Comparison of ENCODE assay signal across 8 cellular contexts in genomic region chr20:62804632-62805364, GRCh38. TPM values are rescaled to one million over a fixed set of nuclear protein-coding genes. Genes with fewer than 3 reads are reported as not detected.
DNase-seq lines count a peak whose midpoint lies in the region; ATAC-seq and TF ChIP-seq lines count a peak whose summit lies in the region.

OGFR (plus strand) TSS chr20:62804835; CDS start chr20:62804860, 25 bp downstream.

- H3K79me2 ChIP-seq in DOHH2 (ENCODE audit: control insufficient read depth, low read length) (peaks cover 41% of the 10 kb centered on the region), HCT116 (ENCODE audit: insufficient read depth, low read length) (peaks cover 50% of the 10 kb centered on the region), PC-3 (ENCODE audit: low read length) (peaks cover 32% of the 10 kb centered on the region), fibroblast of lung (ENCODE audit: control insufficient read depth, insufficient read depth, low read length) (peaks cover 26% of the 10 kb centered on the region)

- CTCF ChIA-PET in HCT116 (lab: Charles Lee) (interaction anchor here (1.1 kb wide), 1 partner anchor 11 kb away, joined by 3 read pairs; no protein-coding TSS in a partner anchor), PC-3 (lab: Charles Lee) (no interaction called here)

- intact Hi-C loops in HCT116 (cut with micrococcal nuclease): loop anchor here (10.0 kb wide), 1 partner anchor 500 kb away; the partner anchor contains the start of gene ADRM1
- intact Hi-C loops in PC-3 (cut with micrococcal nuclease): no loop called here
- intact Hi-C loops in natural killer cell (cut with micrococcal nuclease): loop anchor here (1.0 to 10.0 kb wide), 2 partner anchors 10 to 130 kb away; partner anchors contain the start of gene GID8
- intact Hi-C loops in stomach (cut with DNase I; ENCODE audit: low total_unique reads): no loop called here

- TF ChIP-seq POLR2A in HCT116 (IDR thresholded peaks at IDR 0.05; ENCODE audit: borderline replicate concordance, extremely low read depth, insufficient read depth, insufficient read length) (peak; percentile 26), stomach (IDR thresholded peaks at IDR 0.05) (no peak)

- DNase-seq in HCT116 (ENCODE audit: low read depth, low spot score): no peak
- DNase-seq in PC-3: peak; percentile 51
- DNase-seq in activated T-helper 1 cell treated with anti-CD3 and anti-CD28 coated beads, Interleukin-2, amount 50 U/mL, for 16 hours (ENCODE audit: low read depth in 1 of 2, low spot score in 1 of 2): peak; percentile 42 to 58
- peak; percentile 50 to 51 for DNase-seq in fibroblast of lung (ENCODE audit: low read depth in 2 of 2)
- peak; percentile 71 for DNase-seq in natural killer cell
- peak; percentile 69 for DNase-seq in stomach

- POLR2A ChIA-PET in HCT116 (lab: Charles Lee) (interaction anchor here (0.5 to 1.6 kb wide), 3 partner anchors 9 to 38 kb away, joined by 3 to 7 read pairs (median 3); partner anchors contain the start of gene MRGBP), PC-3 (lab: Charles Lee; ENCODE audit: unreplicated experiment) (interaction anchor here (0.6 to 0.9 kb wide), 2 partner anchors 176 to 312 kb away, joined by 3 to 4 read pairs; no protein-coding TSS in a partner anchor)

- H3K4me3 Mint-ChIP-seq in natural killer cell: peak within 1 kb of the TSS; percentile 96

- RAD21 ChIA-PET in HCT116 (lab: Charles Lee; ENCODE audit: low non-redundant PET in 1 of 2, low total read pairs in 2 of 2, uncharacterized antibody in 2 of 2, unreplicated experiment in 2 of 2): no interaction called here

- H3K36me3 ChIP-seq in DOHH2 (ENCODE audit: control insufficient read depth, low read length): peaks cover 55% of the 10 kb centered on the region
- peaks cover 21 to 35% of the 10 kb centered on the region in 2 experiments for H3K36me3 ChIP-seq in HCT116 (ENCODE audit: control insufficient read depth in 1 of 2, insufficient read depth in 2 of 2, low read length in 2 of 2)
- peaks cover 27% of the 10 kb centered on the region for H3K36me3 ChIP-seq in PC-3 (ENCODE audit: low read depth, low read length)
- H3K36me3 ChIP-seq in fibroblast of lung (ENCODE audit: control insufficient read depth, insufficient read depth, low read length): peaks cover 27% of the 10 kb centered on the region
- peaks cover 31 to 51% (median 47%) of the 10 kb centered on the region in 4 donors for H3K36me3 ChIP-seq in stomach

- TF ChIP-seq CTCF in DOHH2 (IDR thresholded peaks at IDR 0.05; ENCODE audit: low read depth, low read length, poor library complexity, severe bottlenecking) (no peak), HCT116 (IDR thresholded peaks at IDR 0.05 in 2 of 3, conservative IDR thresholded peaks at IDR 0.05 in 1 of 3; ENCODE audit: borderline replicate concordance in 1 of 3, insufficient read depth in 1 of 3, low read depth in 2 of 3, low read length in 2 of 3) (no peak), PC-3 (conservative IDR thresholded peaks at IDR 0.05; ENCODE audit: low read depth, low read length) (no peak), fibroblast of lung (conservative IDR thresholded peaks at IDR 0.05 in 1 of 2, IDR thresholded peaks at IDR 0.05 in 1 of 2; ENCODE audit: low read depth in 1 of 2, low read length in 2 of 2) (no peak), natural killer cell (IDR thresholded peaks at IDR 0.05) (no peak), stomach (IDR thresholded peaks at IDR 0.05) (no peak)

- H3K9me3 ChIP-seq in DOHH2 (ENCODE audit: control insufficient read depth, insufficient read depth, low read length): no peaks in the 10 kb centered on the region
- H3K9me3 ChIP-seq in HCT116 (ENCODE audit: control insufficient read depth in 1 of 2, insufficient read depth in 1 of 2, low read depth in 1 of 2, low read length in 2 of 2): no peaks in the 10 kb centered on the region
- no peaks in the 10 kb centered on the region for H3K9me3 ChIP-seq in PC-3 (ENCODE audit: low read length)
- H3K9me3 ChIP-seq in fibroblast of lung (ENCODE audit: control insufficient read depth, insufficient read depth, low read depth, low read length): no peaks in the 10 kb centered on the region
- no peaks in the 10 kb centered on the region for H3K9me3 ChIP-seq in stomach

- peak within 1 kb of the TSS; percentile 93 to 94 for H3K27ac Mint-ChIP-seq in natural killer cell

- H2AFZ ChIP-seq in HCT116 (ENCODE audit: low read depth, low read length, poor library complexity, severe bottlenecking) (peak within 1 kb of the TSS; percentile 68), PC-3 (ENCODE audit: low read length) (peak within 1 kb of the TSS; percentile 77), fibroblast of lung (ENCODE audit: low read length) (peak within 1 kb of the TSS; percentile 77)

- peaks cover 12% of the 10 kb centered on the region for H4K20me1 ChIP-seq in DOHH2 (ENCODE audit: control insufficient read depth, insufficient read depth, low read depth, low read length)
- H4K20me1 ChIP-seq in HCT116 (ENCODE audit: insufficient read depth): no peaks in the 10 kb centered on the region; the same call in 1 of the 2 replicates
- H4K20me1 ChIP-seq in PC-3 (ENCODE audit: low read length): peaks cover 14% of the 10 kb centered on the region
- H4K20me1 ChIP-seq in fibroblast of lung (ENCODE audit: control insufficient read depth, extremely low read depth, insufficient read depth, low read length): no peaks in the 10 kb centered on the region

- peaks cover 5 to 23% of the 10 kb centered on the region in 2 donors for H3K4me1 Mint-ChIP-seq in natural killer cell

- 0 to 1% (median 0%) methylated on average over 33 to 98 of the region's 103 CpGs for WGBS in stomach, 5 donors

- H3K36me3 Mint-ChIP-seq in natural killer cell: no peaks in the 10 kb centered on the region

- ATAC-seq in HCT116: peak; percentile 59
- peak; percentile 23 for ATAC-seq in PC-3
- ATAC-seq in natural killer cell: peak; percentile 73 to 80 (median 74)
- no peak for ATAC-seq in HG02870 (IDR thresholded peaks at IDR 0.05; ENCODE audit: unreplicated experiment)

- H3K27me3 Mint-ChIP-seq in natural killer cell (ENCODE audit: low read depth in 2 of 2): no peaks in the 10 kb centered on the region

- H3K4me1 ChIP-seq in DOHH2 (ENCODE audit: control insufficient read depth, low read length) (peaks cover 33% of the 10 kb centered on the region), HCT116 (ENCODE audit: control insufficient read depth in 1 of 2, insufficient read depth in 2 of 2, low read length in 2 of 2) (peaks cover 19 to 35% of the 10 kb centered on the region in 2 experiments; a peak in 3 of 4 replicates), PC-3 (ENCODE audit: insufficient read depth, low read length) (peaks cover 20% of the 10 kb centered on the region), fibroblast of lung (ENCODE audit: control insufficient read depth, extremely low read depth, insufficient read depth, low read length) (no peaks in the 10 kb centered on the region), stomach (peaks cover 23 to 52% (median 43%) of the 10 kb centered on the region in 4 donors)

- H3F3A ChIP-seq in DOHH2 (ENCODE audit: control insufficient read depth, insufficient read depth) (peaks cover 5% of the 10 kb centered on the region; the same call in 1 of the 2 replicates), PC-3 (ENCODE audit: low read length, unreplicated experiment) (no peaks in the 10 kb centered on the region)

- no peaks in the 10 kb centered on the region for H3K9me2 ChIP-seq in DOHH2 (replicated peaks; ENCODE audit: control insufficient read depth, low read length)
- no peaks in the 10 kb centered on the region for H3K9me2 ChIP-seq in HCT116 (ENCODE audit: insufficient read depth)
- no peaks in the 10 kb centered on the region for H3K9me2 ChIP-seq in PC-3 (replicated peaks; ENCODE audit: low read length)

- TF ChIP-seq RAD21 in HCT116 (IDR thresholded peaks at IDR 0.05; ENCODE audit: low read depth): no peak

- peak within 1 kb of the TSS; percentile 90 for H3K4me2 ChIP-seq in DOHH2 (ENCODE audit: low read length)
- peak within 1 kb of the TSS; percentile 98 for H3K4me2 ChIP-seq in HCT116 (ENCODE audit: low read length)
- H3K4me2 ChIP-seq in PC-3 (ENCODE audit: low read length): peak within 1 kb of the TSS; percentile 99
- peak within 1 kb of the TSS; percentile 88 for H3K4me2 ChIP-seq in fibroblast of lung (ENCODE audit: extremely low read depth, insufficient read depth, low read length)

- H3K27ac ChIP-seq in DOHH2 (ENCODE audit: low read depth, low read length): peak within 1 kb of the TSS; percentile 47
- peak within 1 kb of the TSS; percentile 94 for H3K27ac ChIP-seq in HCT116 (ENCODE audit: low read depth, low read length)
- peak within 1 kb of the TSS; percentile 62 for H3K27ac ChIP-seq in PC-3 (ENCODE audit: low read length)
- peak within 1 kb of the TSS; percentile 77 for H3K27ac ChIP-seq in fibroblast of lung (ENCODE audit: insufficient read depth, low read length)
- H3K27ac ChIP-seq in stomach: peak within 1 kb of the TSS; percentile 89 to 94 (median 93)

- no peaks in the 10 kb centered on the region for H3K27me3 ChIP-seq in DOHH2 (ENCODE audit: control insufficient read depth, low read length)
- no peaks in the 10 kb centered on the region for H3K27me3 ChIP-seq in HCT116 (ENCODE audit: insufficient read depth, low read length)
- no peaks in the 10 kb centered on the region for H3K27me3 ChIP-seq in PC-3 (ENCODE audit: low read length)
- H3K27me3 ChIP-seq in fibroblast of lung (ENCODE audit: control insufficient read depth, insufficient read depth, low read length): no peaks in the 10 kb centered on the region
- no peaks in the 10 kb centered on the region for H3K27me3 ChIP-seq in stomach

- H3K9me3 Mint-ChIP-seq in natural killer cell: no peaks in the 10 kb centered on the region

- H3K9ac ChIP-seq in HCT116 (ENCODE audit: low read length): peak within 1 kb of the TSS; percentile 79
- peak within 1 kb of the TSS; percentile 95 for H3K9ac ChIP-seq in PC-3 (ENCODE audit: low read length)
- peak within 1 kb of the TSS; percentile 80 for H3K9ac ChIP-seq in fibroblast of lung (ENCODE audit: insufficient read depth, low read length)

- no TSS peak for BruUV-seq in HCT116 (replicated peaks; lab: Mats Ljungman, UMichigan)
- no TSS peak for BruUV-seq in PC-3 (replicated peaks; lab: Mats Ljungman, UMichigan)

- peak within 1 kb of the TSS; percentile 79 for H3K4me3 ChIP-seq in DOHH2 (ENCODE audit: low read length)
- H3K4me3 ChIP-seq in HCT116 (replicated peaks in 1 of 2; ENCODE audit: low read depth in 1 of 2, low read length in 2 of 2): peak within 1 kb of the TSS; percentile 79 to 83
- peak within 1 kb of the TSS; percentile 96 for H3K4me3 ChIP-seq in PC-3 (ENCODE audit: low read length)
- H3K4me3 ChIP-seq in fibroblast of lung (replicated peaks in 1 of 4; ENCODE audit: control extremely low read depth in 1 of 4, insufficient read depth in 1 of 4, low read depth in 3 of 4, low read length in 4 of 4): peak within 1 kb of the TSS; percentile 66 to 86 (median 80)
- peak within 1 kb of the TSS; percentile 91 to 99 (median 94) for H3K4me3 ChIP-seq in stomach

- TF ChIP-seq EP300 in stomach (IDR thresholded peaks at IDR 0.05): no peak

RNA-seq across cellular contexts. Expression of gene OGFR, which starts in this region (rescaled TPM):
- total RNA-seq in HCT116 (2021; ENCODE audit: unreplicated experiment) (73.6 TPM), PC-3 (2014; rRNA removed) (78.9 and 112 TPM in 2 replicates), fibroblast of lung (30.8 and 34.0 TPM in 2 replicates), natural killer cell (10 to 100 TPM; 71.0 to 84.0 (median 83.0) TPM), stomach (10 to 100 TPM; 20.1 to 75.3 (median 43.2) TPM)
- polyA plus RNA-seq in HCT116 (2012): 59.4 and 59.5 TPM in 2 replicates
- polyA plus RNA-seq in fibroblast of lung (19.7 and 25.9 TPM in 2 replicates), stomach (10 to 100 TPM; 31.9 to 51.9 (median 41.5) TPM)
- 29.3 and 39.7 TPM in 2 replicates for polyA plus RNA-seq in fibroblast of lung (2012)
- 7.3 and 8.1 TPM in 2 replicates for polyA minus RNA-seq in fibroblast of lung (ENCODE audit: low replicate concordance)

Comparison
In these comparisons a context has a peak if more than half of its experiments do, and no peak if none do; other contexts are left out.
1. intact Hi-C loops: an anchor here in HCT116 (10.0 kb wide) and natural killer cell (1.0 to 10.0 kb wide); none called in PC-3 and stomach.